Comparison of ENCODE assay signal across 15 cellular contexts in the genomic region with DNA sequence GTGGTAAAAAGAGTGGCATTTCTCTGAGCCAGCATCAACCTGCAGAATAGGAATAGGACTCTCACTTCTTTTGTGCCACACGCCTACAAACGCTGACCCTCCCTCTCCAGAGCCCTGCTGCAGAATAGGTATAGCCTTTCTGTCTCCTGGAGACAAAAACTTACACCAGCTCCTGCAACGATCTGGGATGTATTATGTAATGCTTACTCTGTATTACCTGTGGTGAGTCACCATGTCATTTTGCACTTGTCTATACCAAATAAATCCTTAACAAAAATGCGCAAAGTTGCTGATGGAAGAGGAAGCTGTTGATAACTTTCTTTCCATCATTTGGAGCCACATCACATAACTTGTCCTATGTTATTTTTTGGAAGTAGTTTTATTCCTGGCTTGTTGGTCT.
"Had no signal": no experiment of that assay in that cellular context is flagged by ENCODE, and none has a peak within 500 bp of the region (broad histone marks: within the 10 kb centered on the region; RNA-seq: fewer than 3 reads in every experiment).

No MANE protein-coding gene starts in this region.

- H3K4me3 ChIP-seq: lower lobe of right lung, mucosa of descending colon, tibial nerve had no signal

- H3K4me3 Mint-ChIP-seq: activated CD4-positive, alpha-beta T cell treated with anti-CD3 and anti-CD28 coated beads, Interleukin-2, amount 10 ng/mL, durations not matched to agents 24 days and 14 days; natural killer cell had no signal

- H3K9me3 Mint-ChIP-seq: activated CD4-positive, alpha-beta T cell treated with anti-CD3 and anti-CD28 coated beads, Interleukin-2, amount 10 ng/mL, durations not matched to agents 24 days and 14 days; natural killer cell had no signal

- DNase-seq: activated CD4-positive, alpha-beta T cell treated with anti-CD3 and anti-CD28 coated beads, Interleukin-2, amount 10 ng/mL, durations not matched to agents 24 days and 14 days; activated CD8-positive, alpha-beta memory T cell treated with anti-CD3 and anti-CD28 coated beads for 24 hours; activated naive CD4-positive, alpha-beta T cell treated with Interleukin-2 at 50 U/mL for 16 hours; cortex of kidney; effector CD8-positive, alpha-beta T cell; hippocampal formation; left cardiac atrium; lower lobe of right lung; mucosa of descending colon; natural killer cell; right cardiac atrium; small intestine; T-helper 1 cell had no signal

- FAIRE-seq: small intestine had no signal

- H3K36me3 ChIP-seq: lower lobe of right lung, tibial nerve had no signal

- H3K27ac ChIP-seq: epithelial cell of prostate, lower lobe of right lung, tibial nerve had no signal

- H3K27ac Mint-ChIP-seq: activated CD4-positive, alpha-beta T cell treated with anti-CD3 and anti-CD28 coated beads, Interleukin-2, amount 10 ng/mL, durations not matched to agents 24 days and 14 days; natural killer cell had no signal

- H3K27me3 ChIP-seq: tibial nerve had no signal

- H3K36me3 Mint-ChIP-seq: natural killer cell had no signal

- H3K4me1 ChIP-seq: tibial nerve had no signal

- H3K9me3 ChIP-seq: lower lobe of right lung, mucosa of descending colon, tibial nerve had no signal
